Comparison of ENCODE assay signal across 14 cellular contexts in genomic region chr11:33861366-33861765, GRCh38.
"Had no signal": no experiment of that assay in that cellular context is flagged by ENCODE, and none has a peak within 500 bp of the region (broad histone marks: within the 10 kb centered on the region; RNA-seq: fewer than 3 reads in every experiment).

No MANE protein-coding gene starts in this region.

- H3K4me1 ChIP-seq: adrenal gland, testis had no signal

- H3K36me3 Mint-ChIP-seq: immature natural killer cell, mesothelial cell of epicardium had no signal

- DNase-seq: activated CD4-positive, alpha-beta T cell treated with anti-CD3 and anti-CD28 coated beads, Interleukin-2, amount 50 U/mL, for 1 hour; activated naive CD4-positive, alpha-beta T cell treated with anti-CD3 and anti-CD28 coated beads, Interleukin-2, amount 50 U/mL, for 16 hours; activated T-cell treated with anti-CD3 and anti-CD28 coated beads for 4 hours; adrenal gland; dermis blood vessel endothelial cell; hypothalamus; immature natural killer cell; left cardiac atrium; lower lobe of right lung; stimulated activated CD4-positive, alpha-beta T cell treated with anti-CD3 and anti-CD28 coated beads, Interleukin-15, amount 100 ng/mL, for 24 hours; stimulated activated CD4-positive, alpha-beta T cell treated with anti-CD3 and anti-CD28 coated beads, Interleukin-4, amount 100 ng/mL, for 24 hours; stimulated activated naive CD8-positive, alpha-beta T cell treated with anti-CD3 and anti-CD28 coated beads, Interleukin-15, amount 100 ng/mL, for 72 hours; testis had no signal

- H3K27ac Mint-ChIP-seq: immature natural killer cell; mesothelial cell of epicardium; stimulated activated naive CD8-positive, alpha-beta T cell treated with anti-CD3 and anti-CD28 coated beads, Interleukin-15, amount 100 ng/mL, for 72 hours had no signal

- H3K4me1 Mint-ChIP-seq: stimulated activated naive CD8-positive, alpha-beta T cell treated with anti-CD3 and anti-CD28 coated beads, Interleukin-15, amount 100 ng/mL, for 72 hours had no signal

- H3K9me3 Mint-ChIP-seq: immature natural killer cell; mesothelial cell of epicardium; stimulated activated naive CD8-positive, alpha-beta T cell treated with anti-CD3 and anti-CD28 coated beads, Interleukin-15, amount 100 ng/mL, for 72 hours had no signal

- H3K9me3 ChIP-seq: adrenal gland, lower lobe of right lung, testis had no signal

- H3K4me3 ChIP-seq: adrenal gland, lower lobe of right lung, testis had no signal

- H3K4me3 Mint-ChIP-seq: mesothelial cell of epicardium; stimulated activated naive CD8-positive, alpha-beta T cell treated with anti-CD3 and anti-CD28 coated beads, Interleukin-15, amount 100 ng/mL, for 72 hours had no signal

- ATAC-seq: left cardiac atrium; lower lobe of right lung; stimulated activated naive CD8-positive, alpha-beta T cell treated with anti-CD3 and anti-CD28 coated beads, Interleukin-15, amount 100 ng/mL, for 72 hours had no signal

- H3K27me3 ChIP-seq: adrenal gland, testis had no signal

- H3K27ac ChIP-seq: adrenal gland, lower lobe of right lung, testis had no signal

- H3K36me3 ChIP-seq: adrenal gland had no signal
